In genomic region chr17:29561541-29562517, GRCh38 we compare ENCODE assay signal across 1 cellular context.
TF ChIP-seq lines count a peak whose summit lies in the region.

No MANE protein-coding gene starts in this region.

TF ChIP-seq in GM12878, 131 proteins besides CTCF, POLR2A, EP300 and RAD21:
- peak; percentile 45; the same call in 1 of the 2 replicates for TF ChIP-seq CREB1 (IDR thresholded peaks at IDR 0.05; ENCODE audit: low read depth)
- 0 out of 2 replicates have a peak, but pooled peaks have one; percentile 21 for TF ChIP-seq RUNX3 (IDR thresholded peaks at IDR 0.05; ENCODE audit: low read length)
- TF ChIP-seq SPI1 (IDR thresholded peaks at IDR 0.05; ENCODE audit: borderline replicate concordance, insufficient read depth, low read depth, low read length): peak; percentile 46; the same call in 1 of the 2 replicates
- TF ChIP-seq HDAC6 (IDR thresholded peaks at IDR 0.05; ENCODE audit: unreplicated experiment): no peak
- no peak for TF ChIP-seq ZNF207 (IDR thresholded peaks at IDR 0.05; ENCODE audit: borderline replicate concordance)
- TF ChIP-seq SRF (IDR thresholded peaks at IDR 0.05; ENCODE audit: low read depth in 2 of 2, low read length in 2 of 2): no peak
- no peak for TF ChIP-seq EGR1 (IDR thresholded peaks at IDR 0.05; ENCODE audit: borderline replicate concordance in 1 of 2, low read depth in 2 of 2, low read length in 2 of 2)
- no peak for TF ChIP-seq TARDBP (IDR thresholded peaks at IDR 0.05; ENCODE audit: borderline replicate concordance)
TF ChIP-seq in GM12878: peak in this region for 3.
